1 cellular context compared by ENCODE assay signal in the genomic region with DNA sequence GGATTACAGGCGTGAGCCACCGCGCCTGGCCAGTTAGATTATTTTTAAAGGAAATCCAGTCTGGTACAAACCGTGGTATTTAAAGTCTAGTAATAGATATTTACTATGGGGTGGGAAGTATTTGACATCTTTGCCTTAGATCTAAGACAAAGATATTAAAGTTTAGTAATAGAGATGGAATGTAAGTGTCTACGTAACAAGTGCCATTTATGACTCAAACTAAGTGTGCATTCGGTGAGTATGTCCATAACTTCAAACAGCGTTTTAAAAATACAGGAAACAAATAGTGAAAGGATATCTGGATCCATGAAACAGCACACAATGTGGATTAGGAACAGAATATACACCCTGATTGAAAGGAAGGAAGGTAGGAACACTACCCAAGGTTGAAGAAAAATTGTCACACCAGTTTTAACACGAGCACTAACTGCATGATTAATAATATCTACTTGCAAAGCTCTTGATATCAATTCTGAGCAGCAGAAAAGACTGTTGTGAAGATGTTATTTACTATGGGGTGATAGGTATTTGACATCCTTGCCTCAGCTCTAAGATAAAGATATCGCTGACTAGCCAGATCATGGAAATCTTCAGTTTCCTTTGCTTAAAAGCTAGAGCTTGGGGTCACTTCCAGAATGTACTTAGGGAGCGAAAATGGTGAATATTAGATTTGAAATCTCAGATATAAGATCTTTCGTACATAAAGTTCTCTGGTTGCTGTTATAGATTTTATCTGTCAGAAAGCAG.
TF ChIP-seq lines count a peak whose summit lies in the region.

No MANE protein-coding gene starts in this region.

TF ChIP-seq in HCT116, 20 proteins besides CTCF, POLR2A, EP300 and RAD21 (continued from another document):
- TF ChIP-seq, protein P1, sequence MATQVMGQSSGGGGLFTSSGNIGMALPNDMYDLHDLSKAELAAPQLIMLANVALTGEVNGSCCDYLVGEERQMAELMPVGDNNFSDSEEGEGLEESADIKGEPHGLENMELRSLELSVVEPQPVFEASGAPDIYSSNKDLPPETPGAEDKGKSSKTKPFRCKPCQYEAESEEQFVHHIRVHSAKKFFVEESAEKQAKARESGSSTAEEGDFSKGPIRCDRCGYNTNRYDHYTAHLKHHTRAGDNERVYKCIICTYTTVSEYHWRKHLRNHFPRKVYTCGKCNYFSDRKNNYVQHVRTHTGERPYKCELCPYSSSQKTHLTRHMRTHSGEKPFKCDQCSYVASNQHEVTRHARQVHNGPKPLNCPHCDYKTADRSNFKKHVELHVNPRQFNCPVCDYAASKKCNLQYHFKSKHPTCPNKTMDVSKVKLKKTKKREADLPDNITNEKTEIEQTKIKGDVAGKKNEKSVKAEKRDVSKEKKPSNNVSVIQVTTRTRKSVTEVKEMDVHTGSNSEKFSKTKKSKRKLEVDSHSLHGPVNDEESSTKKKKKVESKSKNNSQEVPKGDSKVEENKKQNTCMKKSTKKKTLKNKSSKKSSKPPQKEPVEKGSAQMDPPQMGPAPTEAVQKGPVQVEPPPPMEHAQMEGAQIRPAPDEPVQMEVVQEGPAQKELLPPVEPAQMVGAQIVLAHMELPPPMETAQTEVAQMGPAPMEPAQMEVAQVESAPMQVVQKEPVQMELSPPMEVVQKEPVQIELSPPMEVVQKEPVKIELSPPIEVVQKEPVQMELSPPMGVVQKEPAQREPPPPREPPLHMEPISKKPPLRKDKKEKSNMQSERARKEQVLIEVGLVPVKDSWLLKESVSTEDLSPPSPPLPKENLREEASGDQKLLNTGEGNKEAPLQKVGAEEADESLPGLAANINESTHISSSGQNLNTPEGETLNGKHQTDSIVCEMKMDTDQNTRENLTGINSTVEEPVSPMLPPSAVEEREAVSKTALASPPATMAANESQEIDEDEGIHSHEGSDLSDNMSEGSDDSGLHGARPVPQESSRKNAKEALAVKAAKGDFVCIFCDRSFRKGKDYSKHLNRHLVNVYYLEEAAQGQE (IDR thresholded peaks at IDR 0.05; ENCODE audit: low read depth) = no peak
- TF ChIP-seq EGR1 (IDR thresholded peaks at IDR 0.05; ENCODE audit: low read depth) (no peak), CEBPB (IDR thresholded peaks at IDR 0.05; ENCODE audit: low read depth) (no peak), ZNF274 (IDR thresholded peaks at IDR 0.05; ENCODE audit: low read depth, low read length) (no peak), SRF (IDR thresholded peaks at IDR 0.05; ENCODE audit: low read depth) (no peak), YY1 (IDR thresholded peaks at IDR 0.05; ENCODE audit: extremely low read depth, insufficient replicate concordance, low read depth, low read length) (no peak)
- TF ChIP-seq, protein P2, sequence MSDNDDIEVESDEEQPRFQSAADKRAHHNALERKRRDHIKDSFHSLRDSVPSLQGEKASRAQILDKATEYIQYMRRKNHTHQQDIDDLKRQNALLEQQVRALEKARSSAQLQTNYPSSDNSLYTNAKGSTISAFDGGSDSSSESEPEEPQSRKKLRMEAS (IDR thresholded peaks at IDR 0.05) = no peak
- TF ChIP-seq, protein P3, sequence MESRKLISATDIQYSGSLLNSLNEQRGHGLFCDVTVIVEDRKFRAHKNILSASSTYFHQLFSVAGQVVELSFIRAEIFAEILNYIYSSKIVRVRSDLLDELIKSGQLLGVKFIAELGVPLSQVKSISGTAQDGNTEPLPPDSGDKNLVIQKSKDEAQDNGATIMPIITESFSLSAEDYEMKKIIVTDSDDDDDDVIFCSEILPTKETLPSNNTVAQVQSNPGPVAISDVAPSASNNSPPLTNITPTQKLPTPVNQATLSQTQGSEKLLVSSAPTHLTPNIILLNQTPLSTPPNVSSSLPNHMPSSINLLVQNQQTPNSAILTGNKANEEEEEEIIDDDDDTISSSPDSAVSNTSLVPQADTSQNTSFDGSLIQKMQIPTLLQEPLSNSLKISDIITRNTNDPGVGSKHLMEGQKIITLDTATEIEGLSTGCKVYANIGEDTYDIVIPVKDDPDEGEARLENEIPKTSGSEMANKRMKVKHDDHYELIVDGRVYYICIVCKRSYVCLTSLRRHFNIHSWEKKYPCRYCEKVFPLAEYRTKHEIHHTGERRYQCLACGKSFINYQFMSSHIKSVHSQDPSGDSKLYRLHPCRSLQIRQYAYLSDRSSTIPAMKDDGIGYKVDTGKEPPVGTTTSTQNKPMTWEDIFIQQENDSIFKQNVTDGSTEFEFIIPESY (IDR thresholded peaks at IDR 0.05; ENCODE audit: extremely low read depth, insufficient replicate concordance, low read length) = no peak
